2 cellular contexts compared by ENCODE assay signal in the genomic region with DNA sequence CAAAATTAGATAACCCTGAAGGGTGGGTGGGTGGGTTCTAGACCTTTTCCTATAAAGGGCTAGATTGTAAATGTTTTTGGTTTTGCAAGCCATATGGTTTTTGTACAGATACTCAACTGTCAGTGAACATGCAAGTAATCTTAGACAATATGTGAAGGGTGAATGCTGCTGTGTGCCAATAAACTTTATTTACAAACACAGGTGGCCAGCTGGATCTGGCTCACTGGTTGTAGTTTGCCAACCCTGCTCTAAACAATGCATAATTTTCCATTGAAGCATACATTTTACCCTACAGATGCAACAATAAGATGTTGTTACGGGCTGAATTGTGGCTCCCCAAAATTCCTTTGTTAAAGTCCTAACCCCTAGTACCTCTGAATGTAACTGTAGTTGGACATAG.
A peak's percentile ranks its signal among the peaks of the same experiment; 100 is the strongest.
TF ChIP-seq lines count a peak whose summit lies in the region.

No MANE protein-coding gene starts in this region.

TF ChIP-seq in liver, 16 proteins besides CTCF, POLR2A, EP300 and RAD21:
- no peak for TF ChIP-seq RXRA (IDR thresholded peaks at IDR 0.05)
- TF ChIP-seq NR2F2 (IDR thresholded peaks at IDR 0.05): no peak
- no peak for TF ChIP-seq EGR1 (IDR thresholded peaks at IDR 0.05; ENCODE audit: low read depth in 2 of 2)
- TF ChIP-seq FOXA2 (IDR thresholded peaks at IDR 0.05): peak; percentile 52
- no peak for TF ChIP-seq HNF4G (IDR thresholded peaks at IDR 0.05)
- TF ChIP-seq REST (IDR thresholded peaks at IDR 0.05): no peak
- TF ChIP-seq TAF1 (conservative IDR thresholded peaks at IDR 0.05): no peak
- TF ChIP-seq FOXA1 (IDR thresholded peaks at IDR 0.05): no peak

TF ChIP-seq in HepG2, 621 proteins besides CTCF, POLR2A, EP300 and RAD21:
- TF ChIP-seq TFE3 (CRISPR knock-in tag; IDR thresholded peaks at IDR 0.05): no peak
- no peak for TF ChIP-seq RCOR2 (CRISPR knock-in tag; IDR thresholded peaks at IDR 0.05)
- no peak for TF ChIP-seq HOXA5 (CRISPR knock-in tag; IDR thresholded peaks at IDR 0.05)
- TF ChIP-seq IRX3 (CRISPR knock-in tag; IDR thresholded peaks at IDR 0.05; ENCODE audit: borderline replicate concordance, low read depth): no peak
- TF ChIP-seq HMGXB3 (CRISPR knock-in tag; IDR thresholded peaks at IDR 0.05; ENCODE audit: borderline replicate concordance): no peak
- TF ChIP-seq ONECUT2 (CRISPR knock-in tag; IDR thresholded peaks at IDR 0.05): no peak
- no peak for TF ChIP-seq SMAD1 (CRISPR knock-in tag; IDR thresholded peaks at IDR 0.05; ENCODE audit: borderline replicate concordance, low read depth)
- TF ChIP-seq CBX2 (IDR thresholded peaks at IDR 0.05; ENCODE audit: low read depth, low read length): no peak
- no peak for TF ChIP-seq CBX2 (CRISPR knock-in tag; IDR thresholded peaks at IDR 0.05; ENCODE audit: low read depth)
- TF ChIP-seq ZNF549 (CRISPR knock-in tag; IDR thresholded peaks at IDR 0.05): no peak
- TF ChIP-seq CREB3 (CRISPR knock-in tag; IDR thresholded peaks at IDR 0.05): no peak
- no peak for TF ChIP-seq ZMYM3 (CRISPR knock-in tag; IDR thresholded peaks at IDR 0.05)
- no peak for TF ChIP-seq NR2F2 (IDR thresholded peaks at IDR 0.05; ENCODE audit: borderline replicate concordance, low read depth)
- TF ChIP-seq HNRNPUL1 (IDR thresholded peaks at IDR 0.05; ENCODE audit: low read depth, low read length): no peak
- TF ChIP-seq ZNF292 (CRISPR knock-in tag; IDR thresholded peaks at IDR 0.05; ENCODE audit: borderline replicate concordance, low read depth): no peak
